Comparison of ENCODE assay signal across 22 cellular contexts in genomic region chr19:27833031-27833430, GRCh38.
"Had no signal": no experiment of that assay in that cellular context is flagged by ENCODE, and none has a peak within 500 bp of the region (broad histone marks: within the 10 kb centered on the region; RNA-seq: fewer than 3 reads in every experiment).

No MANE protein-coding gene starts in this region.

- FAIRE-seq: endothelial cell of umbilical vein had no signal

- H3K27me3 ChIP-seq: brain microvascular endothelial cell, tibial nerve, vagina had no signal

- DNase-seq: activated CD4-positive, alpha-beta T cell treated with anti-CD3 and anti-CD28 coated beads for 4 hours; activated CD8-positive, alpha-beta T cell treated with anti-CD3 and anti-CD28 coated beads for 36 hours; activated effector memory CD4-positive, alpha-beta T cell treated with anti-CD3 and anti-CD28 coated beads, Interleukin-2, amount 50 U/mL, for 16 hours; activated naive CD4-positive, alpha-beta T cell treated with anti-CD3 and anti-CD28 coated beads, Interleukin-2, amount 50 U/mL, for 16 hours; activated T-cell treated with anti-CD3 and anti-CD28 coated beads, Interleukin-2, amount 50 U/mL, for 48 hours; aorta; brain microvascular endothelial cell; cerebellar nuclear complex; effector CD8-positive, alpha-beta T cell; foreskin melanocyte; glutamatergic neuron; hypothalamus; left ventricle myocardium superior; naive thymus-derived CD8-positive, alpha-beta T cell; right cardiac atrium; stimulated activated CD4-positive, alpha-beta T cell treated with anti-CD3 and anti-CD28 coated beads, Interleukin-15, amount 100 ng/mL, for 24 hours; stimulated activated CD4-positive, alpha-beta T cell treated with anti-CD3 and anti-CD28 coated beads, Interleukin-2, amount 100 ng/mL, for 48 hours had no signal

- H3K4me3 ChIP-seq: prostate gland, skin epidermis, tibial nerve, vagina had no signal

- H3K4me1 ChIP-seq: prostate gland, tibial nerve, vagina had no signal

- H3K9me3 ChIP-seq: prostate gland, vagina had no signal

- H3K36me3 ChIP-seq: brain microvascular endothelial cell, prostate gland, tibial nerve, vagina had no signal

- H3K27ac ChIP-seq: brain microvascular endothelial cell, prostate gland, skin epidermis, tibial nerve, vagina had no signal
